In the genomic region with DNA sequence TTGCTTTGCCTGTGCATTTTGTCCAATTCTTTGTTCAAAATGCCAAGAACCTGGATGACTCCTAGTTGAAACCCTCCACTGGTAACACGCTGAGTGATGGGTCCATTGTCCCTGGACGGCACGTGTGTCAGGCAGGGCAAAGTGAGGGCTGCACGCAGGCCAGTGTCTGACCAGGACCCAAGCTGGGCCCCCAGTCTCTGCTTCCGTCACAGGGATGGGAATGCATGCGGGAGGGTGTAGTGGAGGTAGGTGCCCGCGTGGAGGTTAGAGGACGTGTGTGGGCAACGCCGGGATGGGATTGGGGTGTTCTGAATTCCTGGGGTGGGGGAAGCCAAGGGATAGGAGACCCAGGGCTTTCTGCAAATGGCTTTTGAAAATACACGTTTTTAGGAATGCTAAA, we compare ENCODE assay signal across 20 cellular contexts.
DNase-seq lines count a peak whose midpoint lies in the region; ATAC-seq and TF ChIP-seq lines count a peak whose summit lies in the region.
"Had no signal": no experiment of that assay in that cellular context is flagged by ENCODE, and none has a peak within 500 bp of the region (broad histone marks: within the 10 kb centered on the region; RNA-seq: fewer than 3 reads in every experiment).

No MANE protein-coding gene starts in this region.

- H2AFZ ChIP-seq in neuronal stem cell (ENCODE audit: low read length), result no peak overlapping the region

- ATAC-seq in heart right ventricle, result no peak
- no peak for ATAC-seq in upper lobe of left lung (ENCODE audit: low FRiP score in 2 of 2)
- ATAC-seq in naive thymus-derived CD4-positive, alpha-beta T cell, result no peak
- ATAC-seq in GM21717 (IDR thresholded peaks at IDR 0.05; ENCODE audit: unreplicated experiment), result no peak
- ATAC-seq: CD8-positive, alpha-beta T cell; HepG2; PC-3 had no signal

- no peak overlapping the region for H3K4me3 ChIP-seq in left ventricle myocardium inferior
- H3K4me3 ChIP-seq in heart right ventricle, result no peak overlapping the region
- no peak overlapping the region for H3K4me3 ChIP-seq in neuronal stem cell (ENCODE audit: low read length in 2 of 2)
- no peak overlapping the region for H3K4me3 ChIP-seq in upper lobe of left lung
- H3K4me3 ChIP-seq in naive thymus-derived CD4-positive, alpha-beta T cell (ENCODE audit: low read length), result no peak overlapping the region
- no peak overlapping the region for H3K4me3 ChIP-seq in transverse colon
- H3K4me3 ChIP-seq: BLaER1 treated with 17β-estradiol and CSF1 and Interleukin-3, amounts not matched to agents 10 nM and 100 nM had no signal

- H3K9ac ChIP-seq in neuronal stem cell (ENCODE audit: low read depth, low read length, poor library complexity), result no peak overlapping the region
- H3K9ac ChIP-seq: BLaER1 treated with 17β-estradiol and CSF1 and Interleukin-3, amounts not matched to agents 10 nM and 100 nM had no signal

- peaks cover 49% of the 10 kb centered on the region for H3K27me3 ChIP-seq in left ventricle myocardium inferior (ENCODE audit: low read depth)
- peaks cover 0 to 26% (median 11%) of the 10 kb centered on the region in 7 donors for H3K27me3 ChIP-seq in heart right ventricle
- H3K27me3 ChIP-seq in neuronal stem cell (ENCODE audit: control insufficient read depth in 3 of 3, insufficient read depth in 3 of 3, low read depth in 1 of 3, low read length in 3 of 3), result peaks cover 0 to 2% (median 0%) of the 10 kb centered on the region in 3 experiments
- H3K27me3 ChIP-seq in upper lobe of left lung, result no peaks in the 10 kb centered on the region
- H3K27me3 ChIP-seq in naive thymus-derived CD4-positive, alpha-beta T cell (ENCODE audit: control insufficient read depth in 2 of 2, insufficient read depth in 2 of 2, low read length in 2 of 2), result no peaks in the 10 kb centered on the region
- no peaks in the 10 kb centered on the region for H3K27me3 ChIP-seq in transverse colon

- 73 to 75% methylated on average over 12 of the region's 12 CpGs for WGBS in heart right ventricle, 2 donors
- no CpG with 5 or more reads among the region's 12 CpGs for WGBS in neuronal stem cell (ENCODE audit: extremely low coverage in 2 of 2, insufficient read length in 2 of 2, insufficient replicate concordance in 1 of 2), 2 donors
- 68% methylated on average over 12 of the region's 12 CpGs for WGBS in upper lobe of left lung, 2 donors
- WGBS in transverse colon (ENCODE audit: low coverage in 1 of 2), 2 donors, result 73 to 83% methylated on average over 5 to 12 of the region's 12 CpGs

- peak overlapping the region; percentile 20 for H3K18ac ChIP-seq in neuronal stem cell (ENCODE audit: low read length)

- no peaks in the 10 kb centered on the region for H3K79me1 ChIP-seq in neuronal stem cell (ENCODE audit: low read depth, low read length)

- POLR2A ChIA-PET in naive thymus-derived CD4-positive, alpha-beta T cell (lab: Charles Lee), result no interaction called here

- H3K14ac ChIP-seq in neuronal stem cell (ENCODE audit: low read length), result no peak overlapping the region

- no peak overlapping the region for H3K4me2 ChIP-seq in neuronal stem cell (ENCODE audit: insufficient read depth, low read length, poor library complexity, severe bottlenecking)
- H3K4me2 ChIP-seq: BLaER1 treated with 17β-estradiol and CSF1 and Interleukin-3, amounts not matched to agents 10 nM and 100 nM had no signal

- H3K23ac ChIP-seq in neuronal stem cell (ENCODE audit: low read depth, low read length, poor library complexity), result no peak overlapping the region

- TF ChIP-seq CTCF in left ventricle myocardium inferior (IDR thresholded peaks at IDR 0.05; ENCODE audit: borderline replicate concordance) (no peak), heart right ventricle (IDR thresholded peaks at IDR 0.05) (no peak), upper lobe of left lung (IDR thresholded peaks at IDR 0.05) (no peak), transverse colon (IDR thresholded peaks at IDR 0.05) (no peak)

- no peak overlapping the region for H3K4ac ChIP-seq in neuronal stem cell (ENCODE audit: low read length)

- no peak overlapping the region for H4K91ac ChIP-seq in neuronal stem cell (ENCODE audit: low read depth, low read length, poor library complexity)

- no peaks in the 10 kb centered on the region for H3K4me1 Mint-ChIP-seq in naive thymus-derived CD4-positive, alpha-beta T cell

- in situ Hi-C loops in transverse colon (cut with MboI; ENCODE audit: low pct_ligation_motif_present in 1 of 4, low pct_unique_long_range_greater_than_20kb in 1 of 4, low sequenced_read_pairs in 3 of 4), result no loop called here

- no peaks in the 10 kb centered on the region for H3K4me1 ChIP-seq in left ventricle myocardium inferior
- no peaks in the 10 kb centered on the region for H3K4me1 ChIP-seq in heart right ventricle
- peaks cover 2 to 5% of the 10 kb centered on the region in 2 donors for H3K4me1 ChIP-seq in neuronal stem cell (ENCODE audit: control insufficient read depth in 2 of 2, insufficient read depth in 1 of 2, low read depth in 1 of 2, low read length in 2 of 2)
- H3K4me1 ChIP-seq in upper lobe of left lung, result no peaks in the 10 kb centered on the region
- no peaks in the 10 kb centered on the region for H3K4me1 ChIP-seq in naive thymus-derived CD4-positive, alpha-beta T cell (ENCODE audit: control insufficient read depth in 2 of 2, insufficient read depth in 2 of 2, low read length in 2 of 2)
- no peaks in the 10 kb centered on the region for H3K4me1 ChIP-seq in transverse colon
- H3K4me1 ChIP-seq: BLaER1 treated with 17β-estradiol and CSF1 and Interleukin-3, amounts not matched to agents 10 nM and 100 nM had no signal

- H3K9me3 ChIP-seq in left ventricle myocardium inferior (replicated peaks) (no peaks in the 10 kb centered on the region), heart right ventricle (no peaks in the 10 kb centered on the region), neuronal stem cell (replicated peaks in 1 of 2; ENCODE audit: control insufficient read depth in 2 of 2, insufficient read depth in 1 of 2, low read depth in 1 of 2, low read length in 2 of 2) (peaks cover 0 to 9% of the 10 kb centered on the region in 2 donors), upper lobe of left lung (no peaks in the 10 kb centered on the region), transverse colon (no peaks in the 10 kb centered on the region)
- H3K9me3 ChIP-seq in naive thymus-derived CD4-positive, alpha-beta T cell (ENCODE audit: control insufficient read depth in 2 of 3, low read length in 3 of 3), result no peaks in the 10 kb centered on the region
- H3K9me3 ChIP-seq: BLaER1 treated with 17β-estradiol and CSF1 and Interleukin-3, amounts not matched to agents 10 nM and 100 nM had no signal

- H3K36me3 Mint-ChIP-seq in naive thymus-derived CD4-positive, alpha-beta T cell, result no peaks in the 10 kb centered on the region
- H3K36me3 Mint-ChIP-seq: CD8-positive, alpha-beta T cell had no signal

- no peak for TF ChIP-seq EP300 in upper lobe of left lung (IDR thresholded peaks at IDR 0.05)
- no peak for TF ChIP-seq EP300 in transverse colon (IDR thresholded peaks at IDR 0.05; ENCODE audit: low read depth)

- H2BK5ac ChIP-seq in neuronal stem cell (ENCODE audit: low read length), result no peak overlapping the region

- no peak overlapping the region for H4K8ac ChIP-seq in neuronal stem cell (ENCODE audit: low read depth, low read length)

- no peak overlapping the region for H3K27ac Mint-ChIP-seq in naive thymus-derived CD4-positive, alpha-beta T cell
- H3K27ac Mint-ChIP-seq: CD8-positive, alpha-beta T cell; HFFc6 had no signal

- no peak overlapping the region for H2BK15ac ChIP-seq in neuronal stem cell (ENCODE audit: low read length)

- no peaks in the 10 kb centered on the region for H3K9me3 Mint-ChIP-seq in naive thymus-derived CD4-positive, alpha-beta T cell
- H3K9me3 Mint-ChIP-seq: CD8-positive, alpha-beta T cell had no signal

- no peak overlapping the region for H3K27ac ChIP-seq in left ventricle myocardium inferior (replicated peaks)
- no peak overlapping the region for H3K27ac ChIP-seq in heart right ventricle
- H3K27ac ChIP-seq in neuronal stem cell (replicated peaks; ENCODE audit: low read length), result no peak overlapping the region
- no peak overlapping the region for H3K27ac ChIP-seq in upper lobe of left lung
- no peak overlapping the region for H3K27ac ChIP-seq in naive thymus-derived CD4-positive, alpha-beta T cell (ENCODE audit: low read depth, low read length)
- H3K27ac ChIP-seq in transverse colon, result no peak overlapping the region
- H3K27ac ChIP-seq: BLaER1 treated with 17β-estradiol and CSF1 and Interleukin-3, amounts not matched to agents 10 nM and 100 nM; RWPE1 had no signal

- no peak overlapping the region for H2BK12ac ChIP-seq in neuronal stem cell (ENCODE audit: low read length)

- H3K4me3 Mint-ChIP-seq in naive thymus-derived CD4-positive, alpha-beta T cell, result no peak overlapping the region
- H3K4me3 Mint-ChIP-seq: CD8-positive, alpha-beta T cell; HFFc6 had no signal

- TF ChIP-seq POLR2A in upper lobe of left lung (IDR thresholded peaks at IDR 0.05), result no peak
- no peak for TF ChIP-seq POLR2A in transverse colon (IDR thresholded peaks at IDR 0.05)

- peak; percentile 1 for DNase-seq in left ventricle myocardium inferior
- no peak for DNase-seq in heart right ventricle
- DNase-seq in islet precursor cell, result peak; percentile 44
- no peak for DNase-seq in neuronal stem cell (ENCODE audit: low spot score)
- peak; percentile 12 to 24 for DNase-seq in upper lobe of left lung
- DNase-seq in naive thymus-derived CD4-positive, alpha-beta T cell, result no peak
- DNase-seq in transverse colon, result no peak
- DNase-seq: CD8-positive, alpha-beta T cell; DMS79; HFFc6; KG1; NCI-H1417; NCI-H187 treated with DMSO at 0.1 percent for 48 hours; NCI-H345; NCI-H524 treated with DMSO at 0.1 percent for 48 hours; PC-3 had no signal

- intact Hi-C loops in left ventricle myocardium inferior (cut with micrococcal nuclease), result no loop called here
- intact Hi-C loops in heart right ventricle (cut with DNase I), result no loop called here
- intact Hi-C loops in naive thymus-derived CD4-positive, alpha-beta T cell (cut with micrococcal nuclease), result no loop called here
- intact Hi-C loops in transverse colon (cut with DNase I; ENCODE audit: low total_unique reads), result no loop called here

- peaks cover 0 to 4% (median 2%) of the 10 kb centered on the region in 5 donors for H3K27me3 Mint-ChIP-seq in naive thymus-derived CD4-positive, alpha-beta T cell

- CTCF ChIA-PET in naive thymus-derived CD4-positive, alpha-beta T cell (lab: Charles Lee), result no interaction called here

- H3K36me3 ChIP-seq in left ventricle myocardium inferior (no peaks in the 10 kb centered on the region), heart right ventricle (no peaks in the 10 kb centered on the region), neuronal stem cell (replicated peaks in 1 of 2; ENCODE audit: control insufficient read depth in 2 of 2, insufficient read depth in 2 of 2, low read length in 2 of 2) (peaks cover 0 to 5% of the 10 kb centered on the region in 2 donors), upper lobe of left lung (no peaks in the 10 kb centered on the region), transverse colon (no peaks in the 10 kb centered on the region)
- H3K36me3 ChIP-seq in naive thymus-derived CD4-positive, alpha-beta T cell (ENCODE audit: control insufficient read depth in 2 of 3, insufficient read depth in 3 of 3, low read length in 3 of 3), result no peaks in the 10 kb centered on the region
- H3K36me3 ChIP-seq: BLaER1 treated with 17β-estradiol and CSF1 and Interleukin-3, amounts not matched to agents 10 nM and 100 nM had no signal

- H2BK120ac ChIP-seq in neuronal stem cell (ENCODE audit: low read depth, low read length), result no peak overlapping the region

- H2AK5ac ChIP-seq in neuronal stem cell (ENCODE audit: low read depth, low read length), result no peak overlapping the region

Comparison
In these comparisons a context has a peak if more than half of its experiments do, and no peak if none do; other contexts are left out.
1. DNase-seq: peak in left ventricle myocardium inferior (single experiment), islet precursor cell (single experiment) and upper lobe of left lung (2 of 2); none in heart right ventricle (0 of 2), neuronal stem cell (single experiment), naive thymus-derived CD4-positive, alpha-beta T cell (0 of 9) and transverse colon (single experiment).